ENCODE assay signal across 1 cellular context in the genomic region with DNA sequence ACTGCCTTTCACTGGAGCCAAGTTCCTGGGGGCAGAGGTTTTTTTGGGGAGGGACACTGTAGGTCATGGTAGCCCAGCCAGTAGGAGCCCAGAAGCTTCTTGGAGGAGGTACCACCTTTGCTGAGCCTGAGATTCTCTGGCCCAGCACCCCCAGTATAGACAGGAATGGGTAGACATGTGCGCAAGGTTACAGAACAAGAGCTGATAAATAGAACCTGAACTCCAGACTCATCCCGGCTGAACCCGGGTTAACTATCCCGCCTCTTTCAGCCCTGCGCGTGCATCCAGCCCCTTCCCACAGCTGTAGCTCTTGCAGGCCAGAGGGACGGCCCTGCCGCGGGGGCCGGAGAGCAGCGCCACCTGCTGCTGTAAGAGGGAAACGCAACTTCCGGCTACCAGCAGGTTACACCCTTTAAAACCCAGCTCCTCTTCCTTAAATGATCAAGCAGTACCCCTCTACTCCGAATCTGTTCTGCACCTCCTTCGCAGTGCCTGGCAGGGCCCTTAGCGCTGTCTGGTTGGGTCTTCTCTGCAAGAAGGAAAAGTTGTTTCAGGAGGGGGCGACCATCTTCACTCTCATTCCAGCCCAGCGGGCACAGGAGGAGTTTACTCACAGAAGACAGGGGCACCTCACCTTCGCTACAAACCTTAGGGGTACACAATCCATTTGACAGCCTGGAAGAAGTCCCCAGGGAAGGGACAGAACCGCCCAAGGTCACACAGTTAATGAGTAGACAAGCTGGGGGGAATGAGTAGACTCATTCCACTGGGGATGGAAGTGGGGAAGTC.
A peak's percentile ranks its signal among the peaks of the same experiment; 100 is the strongest.
TF ChIP-seq lines count a peak whose summit lies in the region.

No MANE protein-coding gene starts in this region.

TF ChIP-seq in HepG2, 621 proteins besides CTCF, POLR2A, EP300 and RAD21 (continued from another document and continues in another):
- TF ChIP-seq AFF4 (CRISPR knock-in tag; IDR thresholded peaks at IDR 0.05) (no peak), FOXJ3 (CRISPR knock-in tag; IDR thresholded peaks at IDR 0.05; ENCODE audit: borderline replicate concordance) (peak; percentile 40; the same call in 1 of the 2 replicates), ZNF17 (CRISPR knock-in tag; IDR thresholded peaks at IDR 0.05) (no peak), CENPT (CRISPR knock-in tag; IDR thresholded peaks at IDR 0.05; ENCODE audit: low read depth) (no peak), ZNF292 (CRISPR knock-in tag; IDR thresholded peaks at IDR 0.05; ENCODE audit: borderline replicate concordance, low read depth) (peak; percentile 77; the same call in 1 of the 2 replicates), CBX1 (IDR thresholded peaks at IDR 0.05; ENCODE audit: low read depth) (peak; percentile 57), ZNF317 (CRISPR knock-in tag; IDR thresholded peaks at IDR 0.05) (peak; percentile 89; the same call in 1 of the 2 replicates), NFKBIZ (CRISPR knock-in tag; IDR thresholded peaks at IDR 0.05) (no peak), MEIS2 (CRISPR knock-in tag; IDR thresholded peaks at IDR 0.05) (peak; percentile 30; the same call in 1 of the 2 replicates), HCFC1 (IDR thresholded peaks at IDR 0.05; ENCODE audit: low read depth, low read length) (no peak), ZBTB49 (CRISPR knock-in tag; IDR thresholded peaks at IDR 0.05; ENCODE audit: borderline replicate concordance) (peak; percentile 53; the same call in 1 of the 2 replicates), ZBTB43 (CRISPR knock-in tag; conservative IDR thresholded peaks at IDR 0.05) (peak; percentile 55; the same call in 1 of the 2 replicates), KDM6A (CRISPR knock-in tag; IDR thresholded peaks at IDR 0.05; ENCODE audit: low read depth) (0 out of 2 replicates have a peak, but pooled peaks have one; percentile 13), NFYC (CRISPR knock-in tag; IDR thresholded peaks at IDR 0.05) (no peak; the same call in 1 of the 2 replicates), ZNF792 (CRISPR knock-in tag; IDR thresholded peaks at IDR 0.05) (peak; percentile 70), MED1 (CRISPR knock-in tag; IDR thresholded peaks at IDR 0.05) (peak; percentile 84), ETV5 (CRISPR knock-in tag; IDR thresholded peaks at IDR 0.05; ENCODE audit: borderline replicate concordance) (peak; percentile 99), ZNF337 (CRISPR knock-in tag; IDR thresholded peaks at IDR 0.05; ENCODE audit: borderline replicate concordance, low read depth) (peak; percentile 46; the same call in 1 of the 2 replicates), PCBP1 (IDR thresholded peaks at IDR 0.05; ENCODE audit: borderline replicate concordance, low read depth, low read length) (0 out of 2 replicates have a peak, but pooled peaks have one; percentile 75), SMAD3 (CRISPR knock-in tag; IDR thresholded peaks at IDR 0.05) (peak; percentile 45; the same call in 1 of the 2 replicates), NRL (CRISPR knock-in tag; IDR thresholded peaks at IDR 0.05; ENCODE audit: borderline replicate concordance) (peak; percentile 91), XBP1 (CRISPR knock-in tag; IDR thresholded peaks at IDR 0.05) (peak; percentile 66; the same call in 1 of the 2 replicates), TMF1 (CRISPR knock-in tag; IDR thresholded peaks at IDR 0.05; ENCODE audit: low read depth) (0 out of 2 replicates have a peak, but pooled peaks have one; percentile 50), NFRKB (IDR thresholded peaks at IDR 0.05) (no peak), MYNN (CRISPR knock-in tag; IDR thresholded peaks at IDR 0.05; ENCODE audit: low read depth) (peak; percentile 87), SIN3B (IDR thresholded peaks at IDR 0.05; ENCODE audit: low read length) (peak; percentile 53; the same call in 1 of the 2 replicates), ZNF614 (CRISPR knock-in tag; IDR thresholded peaks at IDR 0.05; ENCODE audit: borderline replicate concordance) (peak; percentile 43; the same call in 1 of the 2 replicates), RFXANK (CRISPR knock-in tag; IDR thresholded peaks at IDR 0.05) (0 out of 2 replicates have a peak, but pooled peaks have one; percentile 43), ATAD3A (CRISPR knock-in tag; IDR thresholded peaks at IDR 0.05) (0 out of 2 replicates have a peak, but pooled peaks have one; percentile 59)
- TF ChIP-seq, protein P1, sequence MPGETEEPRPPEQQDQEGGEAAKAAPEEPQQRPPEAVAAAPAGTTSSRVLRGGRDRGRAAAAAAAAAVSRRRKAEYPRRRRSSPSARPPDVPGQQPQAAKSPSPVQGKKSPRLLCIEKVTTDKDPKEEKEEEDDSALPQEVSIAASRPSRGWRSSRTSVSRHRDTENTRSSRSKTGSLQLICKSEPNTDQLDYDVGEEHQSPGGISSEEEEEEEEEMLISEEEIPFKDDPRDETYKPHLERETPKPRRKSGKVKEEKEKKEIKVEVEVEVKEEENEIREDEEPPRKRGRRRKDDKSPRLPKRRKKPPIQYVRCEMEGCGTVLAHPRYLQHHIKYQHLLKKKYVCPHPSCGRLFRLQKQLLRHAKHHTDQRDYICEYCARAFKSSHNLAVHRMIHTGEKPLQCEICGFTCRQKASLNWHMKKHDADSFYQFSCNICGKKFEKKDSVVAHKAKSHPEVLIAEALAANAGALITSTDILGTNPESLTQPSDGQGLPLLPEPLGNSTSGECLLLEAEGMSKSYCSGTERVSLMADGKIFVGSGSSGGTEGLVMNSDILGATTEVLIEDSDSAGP (CRISPR knock-in tag; IDR thresholded peaks at IDR 0.05; ENCODE audit: borderline replicate concordance): peak; percentile 87
- TF ChIP-seq, protein P2, sequence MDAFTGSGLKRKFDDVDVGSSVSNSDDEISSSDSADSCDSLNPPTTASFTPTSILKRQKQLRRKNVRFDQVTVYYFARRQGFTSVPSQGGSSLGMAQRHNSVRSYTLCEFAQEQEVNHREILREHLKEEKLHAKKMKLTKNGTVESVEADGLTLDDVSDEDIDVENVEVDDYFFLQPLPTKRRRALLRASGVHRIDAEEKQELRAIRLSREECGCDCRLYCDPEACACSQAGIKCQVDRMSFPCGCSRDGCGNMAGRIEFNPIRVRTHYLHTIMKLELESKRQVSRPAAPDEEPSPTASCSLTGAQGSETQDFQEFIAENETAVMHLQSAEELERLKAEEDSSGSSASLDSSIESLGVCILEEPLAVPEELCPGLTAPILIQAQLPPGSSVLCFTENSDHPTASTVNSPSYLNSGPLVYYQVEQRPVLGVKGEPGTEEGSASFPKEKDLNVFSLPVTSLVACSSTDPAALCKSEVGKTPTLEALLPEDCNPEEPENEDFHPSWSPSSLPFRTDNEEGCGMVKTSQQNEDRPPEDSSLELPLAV (CRISPR knock-in tag; conservative IDR thresholded peaks at IDR 0.05; ENCODE audit: low read depth): no peak
- TF ChIP-seq, protein P3, sequence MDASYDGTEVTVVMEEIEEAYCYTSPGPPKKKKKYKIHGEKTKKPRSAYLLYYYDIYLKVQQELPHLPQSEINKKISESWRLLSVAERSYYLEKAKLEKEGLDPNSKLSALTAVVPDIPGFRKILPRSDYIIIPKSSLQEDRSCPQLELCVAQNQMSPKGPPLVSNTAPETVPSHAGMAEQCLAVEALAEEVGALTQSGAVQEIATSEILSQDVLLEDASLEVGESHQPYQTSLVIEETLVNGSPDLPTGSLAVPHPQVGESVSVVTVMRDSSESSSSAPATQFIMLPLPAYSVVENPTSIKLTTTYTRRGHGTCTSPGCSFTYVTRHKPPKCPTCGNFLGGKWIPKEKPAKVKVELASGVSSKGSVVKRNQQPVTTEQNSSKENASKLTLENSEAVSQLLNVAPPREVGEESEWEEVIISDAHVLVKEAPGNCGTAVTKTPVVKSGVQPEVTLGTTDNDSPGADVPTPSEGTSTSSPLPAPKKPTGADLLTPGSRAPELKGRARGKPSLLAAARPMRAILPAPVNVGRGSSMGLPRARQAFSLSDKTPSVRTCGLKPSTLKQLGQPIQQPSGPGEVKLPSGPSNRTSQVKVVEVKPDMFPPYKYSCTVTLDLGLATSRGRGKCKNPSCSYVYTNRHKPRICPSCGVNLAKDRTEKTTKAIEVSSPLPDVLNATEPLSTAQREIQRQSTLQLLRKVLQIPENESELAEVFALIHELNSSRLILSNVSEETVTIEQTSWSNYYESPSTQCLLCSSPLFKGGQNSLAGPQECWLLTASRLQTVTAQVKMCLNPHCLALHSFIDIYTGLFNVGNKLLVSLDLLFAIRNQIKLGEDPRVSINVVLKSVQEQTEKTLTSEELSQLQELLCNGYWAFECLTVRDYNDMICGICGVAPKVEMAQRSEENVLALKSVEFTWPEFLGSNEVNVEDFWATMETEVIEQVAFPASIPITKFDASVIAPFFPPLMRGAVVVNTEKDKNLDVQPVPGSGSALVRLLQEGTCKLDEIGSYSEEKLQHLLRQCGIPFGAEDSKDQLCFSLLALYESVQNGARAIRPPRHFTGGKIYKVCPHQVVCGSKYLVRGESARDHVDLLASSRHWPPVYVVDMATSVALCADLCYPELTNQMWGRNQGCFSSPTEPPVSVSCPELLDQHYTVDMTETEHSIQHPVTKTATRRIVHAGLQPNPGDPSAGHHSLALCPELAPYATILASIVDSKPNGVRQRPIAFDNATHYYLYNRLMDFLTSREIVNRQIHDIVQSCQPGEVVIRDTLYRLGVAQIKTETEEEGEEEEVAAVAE (CRISPR knock-in tag; IDR thresholded peaks at IDR 0.05; ENCODE audit: borderline replicate concordance): peak; percentile 60; the same call in 1 of the 2 replicates
- TF ChIP-seq, protein P4, sequence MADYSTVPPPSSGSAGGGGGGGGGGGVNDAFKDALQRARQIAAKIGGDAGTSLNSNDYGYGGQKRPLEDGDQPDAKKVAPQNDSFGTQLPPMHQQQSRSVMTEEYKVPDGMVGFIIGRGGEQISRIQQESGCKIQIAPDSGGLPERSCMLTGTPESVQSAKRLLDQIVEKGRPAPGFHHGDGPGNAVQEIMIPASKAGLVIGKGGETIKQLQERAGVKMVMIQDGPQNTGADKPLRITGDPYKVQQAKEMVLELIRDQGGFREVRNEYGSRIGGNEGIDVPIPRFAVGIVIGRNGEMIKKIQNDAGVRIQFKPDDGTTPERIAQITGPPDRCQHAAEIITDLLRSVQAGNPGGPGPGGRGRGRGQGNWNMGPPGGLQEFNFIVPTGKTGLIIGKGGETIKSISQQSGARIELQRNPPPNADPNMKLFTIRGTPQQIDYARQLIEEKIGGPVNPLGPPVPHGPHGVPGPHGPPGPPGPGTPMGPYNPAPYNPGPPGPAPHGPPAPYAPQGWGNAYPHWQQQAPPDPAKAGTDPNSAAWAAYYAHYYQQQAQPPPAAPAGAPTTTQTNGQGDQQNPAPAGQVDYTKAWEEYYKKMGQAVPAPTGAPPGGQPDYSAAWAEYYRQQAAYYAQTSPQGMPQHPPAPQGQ (CRISPR knock-in tag; IDR thresholded peaks at IDR 0.05; ENCODE audit: borderline replicate concordance): no peak; the same call in 1 of the 2 replicates
- TF ChIP-seq, protein P5, sequence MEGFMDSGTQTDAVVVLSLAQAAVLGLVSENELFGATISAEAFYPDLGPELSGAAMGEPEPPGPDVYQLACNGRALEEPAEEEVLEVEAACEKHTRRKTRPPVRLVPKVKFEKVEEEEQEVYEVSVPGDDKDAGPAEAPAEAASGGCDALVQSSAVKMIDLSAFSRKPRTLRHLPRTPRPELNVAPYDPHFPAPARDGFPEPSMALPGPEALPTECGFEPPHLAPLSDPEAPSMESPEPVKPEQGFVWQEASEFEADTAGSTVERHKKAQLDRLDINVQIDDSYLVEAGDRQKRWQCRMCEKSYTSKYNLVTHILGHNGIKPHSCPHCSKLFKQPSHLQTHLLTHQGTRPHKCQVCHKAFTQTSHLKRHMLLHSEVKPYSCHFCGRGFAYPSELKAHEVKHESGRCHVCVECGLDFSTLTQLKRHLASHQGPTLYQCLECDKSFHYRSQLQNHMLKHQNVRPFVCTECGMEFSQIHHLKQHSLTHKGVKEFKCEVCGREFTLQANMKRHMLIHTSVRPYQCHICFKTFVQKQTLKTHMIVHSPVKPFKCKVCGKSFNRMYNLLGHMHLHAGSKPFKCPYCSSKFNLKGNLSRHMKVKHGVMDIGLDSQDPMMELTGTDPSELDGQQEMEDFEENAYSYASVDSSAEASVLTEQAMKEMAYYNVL (CRISPR knock-in tag; IDR thresholded peaks at IDR 0.05; ENCODE audit: borderline replicate concordance): peak; percentile 90
